ENCODE assay signal across 20 cellular contexts in genomic region chr5:110536120-110537115, GRCh38.
A peak's percentile ranks its signal among the peaks of the same experiment; 100 is the strongest.
DNase-seq lines count a peak whose midpoint lies in the region; ATAC-seq and TF ChIP-seq lines count a peak whose summit lies in the region.
"Had no signal": no experiment of that assay in that cellular context is flagged by ENCODE, and none has a peak within 500 bp of the region (broad histone marks: within the 10 kb centered on the region; RNA-seq: fewer than 3 reads in every experiment).

No MANE protein-coding gene starts in this region.

- H3K27ac Mint-ChIP-seq in endodermal cell (no peak overlapping the region), endothelial cell (ENCODE audit: unreplicated experiment) (no peak overlapping the region)
- H3K27ac Mint-ChIP-seq: activated CD8-positive, alpha-beta memory T cell treated with anti-CD3 and anti-CD28 coated beads, Interleukin-2, amount 10 ng/mL, durations not matched to agents 7 days and 5 days; CD8-positive, alpha-beta memory T cell; naive thymus-derived CD8-positive, alpha-beta T cell; stimulated activated naive B cell treated with anti-CD40 and anti-IgM and Interleukin-4, amounts not matched to agents 10 μg/mL and 1 μg/mL and 100 μg/mL, for 72 hours; T-helper 1 cell treated with Interleukin-12 subunit alpha and Interleukin-12 subunit beta and Interleukin-4 antibody, amounts not matched to agents 30 μg/mL and 1 μg/mL, for 36 hours had no signal

- DNase-seq in AG09319 (ENCODE audit: extremely low read depth, low read depth): peak; percentile 2
- peak; percentile 74 for DNase-seq in endodermal cell
- DNase-seq in lower lobe of right lung: peak; percentile 41
- DNase-seq in HT-29 (ENCODE audit: low spot score): no peak
- DNase-seq in endothelial cell (ENCODE audit: low spot score): no peak
- no peak for DNase-seq in NCI-H69 (lab: John Stamatoyannopoulos, UW)
- DNase-seq in NCI-H1092 (lab: John Stamatoyannopoulos, UW): no peak
- DNase-seq: activated CD4-positive, CD25-positive, alpha-beta regulatory T cell treated with anti-CD3 and anti-CD28 coated beads, Interleukin-2, amount 50 U/mL, for 72 hours; activated CD8-positive, alpha-beta memory T cell treated with anti-CD3 and anti-CD28 coated beads, Interleukin-2, amount 10 ng/mL, durations not matched to agents 7 days and 5 days; activated effector memory CD4-positive, alpha-beta T cell treated with anti-CD3 and anti-CD28 coated beads, Interleukin-2, amount 50 U/mL, for 16 hours; CD8-positive, alpha-beta memory T cell; colonic mucosa; naive thymus-derived CD8-positive, alpha-beta T cell; NCI-H446; SHP77; stimulated activated naive B cell treated with anti-CD40 and anti-IgM and Interleukin-4, amounts not matched to agents 10 μg/mL and 1 μg/mL and 100 μg/mL, for 72 hours had no signal

- H3K9me3 ChIP-seq in HUES6 (ENCODE audit: control insufficient read depth, insufficient read depth, low read depth, low read length) (no peaks in the 10 kb centered on the region), endodermal cell (ENCODE audit: control insufficient read depth, low read length) (no peaks in the 10 kb centered on the region), lower lobe of right lung (no peaks in the 10 kb centered on the region)
- H3K9me3 ChIP-seq: colonic mucosa had no signal

- H3K4me3 Mint-ChIP-seq in endodermal cell (no peak overlapping the region), endothelial cell (ENCODE audit: unreplicated experiment) (no peak overlapping the region)
- H3K4me3 Mint-ChIP-seq: activated CD8-positive, alpha-beta memory T cell treated with anti-CD3 and anti-CD28 coated beads, Interleukin-2, amount 10 ng/mL, durations not matched to agents 7 days and 5 days; CD8-positive, alpha-beta memory T cell; naive thymus-derived CD8-positive, alpha-beta T cell; stimulated activated naive B cell treated with anti-CD40 and anti-IgM and Interleukin-4, amounts not matched to agents 10 μg/mL and 1 μg/mL and 100 μg/mL, for 72 hours; T-helper 1 cell treated with Interleukin-12 subunit alpha and Interleukin-12 subunit beta and Interleukin-4 antibody, amounts not matched to agents 30 μg/mL and 1 μg/mL, for 36 hours had no signal

- H3K9ac ChIP-seq in HUES6 (ENCODE audit: low read length): peak overlapping the region; percentile 89
- H3K9ac ChIP-seq in endodermal cell (ENCODE audit: extremely low read depth, low read length, poor library complexity, severe bottlenecking): no peak overlapping the region

- H3K36me3 Mint-ChIP-seq in endodermal cell (ENCODE audit: low read depth) (no peaks in the 10 kb centered on the region), endothelial cell (ENCODE audit: low read depth, unreplicated experiment) (no peaks in the 10 kb centered on the region)
- H3K36me3 Mint-ChIP-seq: activated CD8-positive, alpha-beta memory T cell treated with anti-CD3 and anti-CD28 coated beads, Interleukin-2, amount 10 ng/mL, durations not matched to agents 7 days and 5 days; CD8-positive, alpha-beta memory T cell; naive thymus-derived CD8-positive, alpha-beta T cell; stimulated activated naive B cell treated with anti-CD40 and anti-IgM and Interleukin-4, amounts not matched to agents 10 μg/mL and 1 μg/mL and 100 μg/mL, for 72 hours had no signal

- peaks cover 37% of the 10 kb centered on the region for H3K4me1 ChIP-seq in HUES6 (ENCODE audit: control insufficient read depth, insufficient read depth, low read length)
- peaks cover 10% of the 10 kb centered on the region for H3K4me1 ChIP-seq in endodermal cell (ENCODE audit: control insufficient read depth, insufficient read depth, low read length)
- H3K4me1 ChIP-seq in lower lobe of right lung: no peaks in the 10 kb centered on the region
- H3K4me1 ChIP-seq: colonic mucosa had no signal

- H3K4me3 ChIP-seq in HUES6 (ENCODE audit: low read depth, low read length) (peak overlapping the region; percentile 1; the same call in 1 of the 2 replicates), endodermal cell (ENCODE audit: low read length) (peak overlapping the region; percentile 20), lower lobe of right lung (no peak overlapping the region)
- H3K4me3 ChIP-seq: colonic mucosa, hepatocyte had no signal

- H3K27ac ChIP-seq in HUES6 (ENCODE audit: low read depth, low read length) (peak overlapping the region; percentile 97), endodermal cell (ENCODE audit: low read depth, low read length) (peak overlapping the region; percentile 54), lower lobe of right lung (no peak overlapping the region)
- H3K27ac ChIP-seq: colonic mucosa, epithelial cell of prostate, hepatocyte had no signal

- intact Hi-C loops in lower lobe of right lung (cut with DNase I): no loop called here

- no peaks in the 10 kb centered on the region for H3K36me3 ChIP-seq in HUES6 (ENCODE audit: control insufficient read depth, insufficient read depth, low read length)
- H3K36me3 ChIP-seq in endodermal cell (ENCODE audit: control insufficient read depth, insufficient read depth, low read length): no peaks in the 10 kb centered on the region
- no peaks in the 10 kb centered on the region for H3K36me3 ChIP-seq in lower lobe of right lung
- H3K36me3 ChIP-seq: colonic mucosa had no signal

- no peaks in the 10 kb centered on the region for H3K9me3 Mint-ChIP-seq in endodermal cell
- H3K9me3 Mint-ChIP-seq in endothelial cell (ENCODE audit: unreplicated experiment): no peaks in the 10 kb centered on the region
- H3K9me3 Mint-ChIP-seq: CD8-positive, alpha-beta memory T cell; naive thymus-derived CD8-positive, alpha-beta T cell; stimulated activated naive B cell treated with anti-CD40 and anti-IgM and Interleukin-4, amounts not matched to agents 10 μg/mL and 1 μg/mL and 100 μg/mL, for 72 hours; T-helper 1 cell treated with Interleukin-12 subunit alpha and Interleukin-12 subunit beta and Interleukin-4 antibody, amounts not matched to agents 30 μg/mL and 1 μg/mL, for 36 hours had no signal

- 44 to 58% methylated on average over 3 to 6 of the region's 6 CpGs for WGBS in endodermal cell (ENCODE audit: insufficient coverage in 1 of 2, insufficient read length in 1 of 2), 2 experiments

- H3K27me3 Mint-ChIP-seq in endodermal cell (ENCODE audit: insufficient read depth) (no peaks in the 10 kb centered on the region), endothelial cell (ENCODE audit: unreplicated experiment) (no peaks in the 10 kb centered on the region)
- H3K27me3 Mint-ChIP-seq: activated CD8-positive, alpha-beta memory T cell treated with anti-CD3 and anti-CD28 coated beads, Interleukin-2, amount 10 ng/mL, durations not matched to agents 7 days and 5 days; CD8-positive, alpha-beta memory T cell; naive thymus-derived CD8-positive, alpha-beta T cell; stimulated activated naive B cell treated with anti-CD40 and anti-IgM and Interleukin-4, amounts not matched to agents 10 μg/mL and 1 μg/mL and 100 μg/mL, for 72 hours had no signal

- H3K4me1 Mint-ChIP-seq in endodermal cell (peaks cover 12% of the 10 kb centered on the region), endothelial cell (ENCODE audit: unreplicated experiment) (no peaks in the 10 kb centered on the region)
- H3K4me1 Mint-ChIP-seq: activated CD8-positive, alpha-beta memory T cell treated with anti-CD3 and anti-CD28 coated beads, Interleukin-2, amount 10 ng/mL, durations not matched to agents 7 days and 5 days; CD8-positive, alpha-beta memory T cell; naive thymus-derived CD8-positive, alpha-beta T cell; stimulated activated naive B cell treated with anti-CD40 and anti-IgM and Interleukin-4, amounts not matched to agents 10 μg/mL and 1 μg/mL and 100 μg/mL, for 72 hours had no signal

- TF ChIP-seq CTCF in AG09319 (IDR thresholded peaks at IDR 0.05; ENCODE audit: low read depth, low read length): no peak
- TF ChIP-seq CTCF in endodermal cell (conservative IDR thresholded peaks at IDR 0.05): no peak
- no peak for TF ChIP-seq CTCF in lower lobe of right lung (IDR thresholded peaks at IDR 0.05)
- TF ChIP-seq CTCF in endothelial cell (IDR thresholded peaks at IDR 0.05; ENCODE audit: unreplicated experiment): no peak

- no peak for ATAC-seq in lower lobe of right lung
- ATAC-seq: activated CD8-positive, alpha-beta memory T cell treated with anti-CD3 and anti-CD28 coated beads, Interleukin-2, amount 10 ng/mL, durations not matched to agents 7 days and 5 days; naive thymus-derived CD8-positive, alpha-beta T cell; stimulated activated naive B cell treated with anti-CD40 and anti-IgM and Interleukin-4, amounts not matched to agents 10 μg/mL and 1 μg/mL and 100 μg/mL, for 72 hours had no signal

- H3K27me3 ChIP-seq in HUES6 (ENCODE audit: control insufficient read depth, insufficient read depth, low read length) (no peaks in the 10 kb centered on the region), endodermal cell (ENCODE audit: control insufficient read depth, insufficient read depth, low read length, poor library complexity, severe bottlenecking) (peaks cover 4% of the 10 kb centered on the region), lower lobe of right lung (ENCODE audit: low read depth) (no peaks in the 10 kb centered on the region)
- H3K27me3 ChIP-seq: colonic mucosa, hepatocyte had no signal

Comparison
In these comparisons a context has a peak if more than half of its experiments do, and no peak if none do; other contexts are left out.
1. DNase-seq: peak in AG09319 (single experiment), endodermal cell (single experiment) and lower lobe of right lung (single experiment); none in HT-29 (single experiment), endothelial cell (single experiment), NCI-H69 (single experiment) and NCI-H1092 (single experiment).